ENCODE assay signal across 24 cellular contexts in the genomic region with DNA sequence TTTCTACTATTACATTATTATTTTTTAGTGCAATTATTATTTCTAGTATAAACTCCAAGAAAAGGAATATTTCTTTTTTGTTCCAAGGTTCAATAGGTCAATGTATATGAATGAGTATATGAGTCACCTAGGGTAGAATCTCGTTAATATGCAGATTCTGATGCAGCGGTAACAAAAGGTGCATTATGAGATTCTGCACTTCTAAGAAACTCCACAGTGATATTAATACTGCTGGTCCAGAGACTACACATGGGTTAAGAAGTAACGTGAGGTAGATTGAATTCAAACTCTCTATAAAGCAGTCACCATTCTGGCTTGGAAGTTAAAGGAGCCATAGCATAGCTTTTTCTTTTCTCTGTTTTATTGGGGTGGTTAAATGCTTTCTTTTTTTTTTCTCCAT.
"Had no signal": no experiment of that assay in that cellular context is flagged by ENCODE, and none has a peak within 500 bp of the region (broad histone marks: within the 10 kb centered on the region; RNA-seq: fewer than 3 reads in every experiment).

No MANE protein-coding gene starts in this region.

- H3K36me3 ChIP-seq: neural progenitor cell, ovary, right lobe of liver, sigmoid colon, stomach, thoracic aorta, thyroid gland, tibial nerve, upper lobe of left lung, vagina had no signal

- ATAC-seq: natural killer cell; psoas muscle; right cardiac atrium; right lobe of liver; stimulated activated effector memory CD8-positive, alpha-beta T cell treated with anti-CD3 and anti-CD28 coated beads, Interleukin-12 subunit alpha, Interleukin-12 subunit beta, amount 100 ng/mL, for 72 hours; stimulated activated naive B cell treated with anti-CD40 and anti-IgM and Interleukin-4, amounts not matched to agents 10 μg/mL and 1 μg/mL and 100 μg/mL, for 72 hours had no signal

- H3K9me3 ChIP-seq: ovary, psoas muscle, right lobe of liver, sigmoid colon, stomach, thoracic aorta, thyroid gland, tibial nerve, upper lobe of left lung, vagina had no signal

- H3K4me1 ChIP-seq: neural progenitor cell, psoas muscle, right lobe of liver, stomach, tibial nerve, upper lobe of left lung, vagina had no signal

- H3K9ac ChIP-seq: neural progenitor cell had no signal

- H3K27me3 ChIP-seq: neural progenitor cell, ovary, right lobe of liver, sigmoid colon, stomach, thyroid gland, tibial nerve, upper lobe of left lung, vagina had no signal

- H2AFZ ChIP-seq: neural progenitor cell had no signal

- H3K27ac ChIP-seq: neural progenitor cell, ovary, psoas muscle, right lobe of liver, sigmoid colon, stomach, thoracic aorta, thyroid gland, tibial nerve, upper lobe of left lung, vagina had no signal

- H3K4me3 ChIP-seq: neural progenitor cell, ovary, psoas muscle, right lobe of liver, sigmoid colon, stomach, thoracic aorta, thyroid gland, tibial nerve, upper lobe of left lung, vagina had no signal

- H3K4me2 ChIP-seq: neural progenitor cell had no signal

- DNase-seq: natural killer cell; occipital lobe; ovary; posterior cingulate gyrus; psoas muscle; right cardiac atrium; right lobe of liver; sigmoid colon; small intestine; stimulated activated CD4-positive, alpha-beta T cell treated with anti-CD3 and anti-CD28 coated beads, Interleukin-15, amount 100 ng/mL, for 24 hours; stimulated activated CD4-positive, alpha-beta T cell treated with anti-CD3 and anti-CD28 coated beads, Interleukin-2, amount 100 ng/mL, for 24 hours; stimulated activated CD4-positive, alpha-beta T cell treated with anti-CD3 and anti-CD28 coated beads, Interleukin-2, amount 100 ng/mL, for 48 hours; stimulated activated CD4-positive, alpha-beta T cell treated with anti-CD3 and anti-CD28 coated beads, Interleukin-4, amount 100 ng/mL, for 24 hours; stimulated activated naive B cell treated with anti-CD40 and anti-IgM and Interleukin-4, amounts not matched to agents 10 μg/mL and 1 μg/mL and 100 μg/mL, for 72 hours; stimulated activated naive CD4-positive, alpha-beta T cell treated with Interleukin-2 at 50 U/mL for 16 hours; stomach; thyroid gland; trophoblast cell; upper lobe of left lung had no signal
